ENCODE assay signal across 8 cellular contexts in the genomic region with DNA sequence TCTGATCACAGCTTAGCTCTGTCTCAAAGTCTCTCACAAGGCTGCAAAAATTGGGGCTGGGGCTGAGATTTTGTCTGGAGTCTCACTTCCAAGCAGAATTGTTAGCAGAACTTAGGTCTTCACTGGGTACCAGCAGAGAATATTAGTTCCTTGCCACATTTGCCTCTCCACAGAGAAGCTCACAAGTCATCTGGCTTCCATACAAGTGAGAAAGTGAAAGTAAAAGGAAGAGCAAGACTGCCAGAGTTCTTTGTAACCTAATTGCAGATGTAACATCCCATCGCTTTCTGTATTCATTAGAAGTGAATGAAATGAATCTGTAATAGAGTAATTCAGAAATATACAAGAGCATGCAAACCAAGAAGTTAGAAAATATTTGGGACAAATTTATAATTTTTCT.
DNase-seq lines count a peak whose midpoint lies in the region; ATAC-seq and TF ChIP-seq lines count a peak whose summit lies in the region.

No MANE protein-coding gene starts in this region.

- no peak overlapping the region for H3K4me3 ChIP-seq in GM12865 (ENCODE audit: low read depth, low read length)
- peak overlapping the region; percentile 77 for H3K4me3 ChIP-seq in adipocyte (ENCODE audit: low read length)
- no peak overlapping the region for H3K4me3 ChIP-seq in CD4-positive, alpha-beta memory T cell (ENCODE audit: low read length in 2 of 2)

- CTCF ChIA-PET in CD4-positive, alpha-beta memory T cell (lab: Charles Lee; ENCODE audit: partially characterized antibody): no interaction called here

- intact Hi-C loops in CD4-positive, alpha-beta memory T cell (cut with micrococcal nuclease): no loop called here

- H3K27me3 Mint-ChIP-seq in CD4-positive, alpha-beta memory T cell: no peaks in the 10 kb centered on the region

- no peaks in the 10 kb centered on the region for H3K36me3 Mint-ChIP-seq in CD4-positive, alpha-beta memory T cell

- TF ChIP-seq CTCF in GM12865 (IDR thresholded peaks at IDR 0.05; ENCODE audit: insufficient read depth, low read depth, low read length, missing control alignments): no peak

- no peaks in the 10 kb centered on the region for H3K36me3 ChIP-seq in adipocyte (ENCODE audit: control insufficient read depth, insufficient read depth, low read length, severe bottlenecking)
- no peaks in the 10 kb centered on the region for H3K36me3 ChIP-seq in CD4-positive, alpha-beta memory T cell (ENCODE audit: insufficient read depth, low read length)

- H3K4me1 Mint-ChIP-seq in CD4-positive, alpha-beta memory T cell: no peaks in the 10 kb centered on the region

- H3K9me3 Mint-ChIP-seq in CD4-positive, alpha-beta memory T cell: peaks cover 1 to 10% (median 3%) of the 10 kb centered on the region in 8 donors

- H3K9ac ChIP-seq in adipocyte (ENCODE audit: low read length): peak overlapping the region; percentile 67

- H3K4me1 ChIP-seq in adipocyte (ENCODE audit: control insufficient read depth, insufficient read depth, low read length): peaks cover 3% of the 10 kb centered on the region
- H3K4me1 ChIP-seq in CD4-positive, alpha-beta memory T cell (ENCODE audit: insufficient read depth, low read length): no peaks in the 10 kb centered on the region

- no peaks in the 10 kb centered on the region for H3K9me3 ChIP-seq in adipocyte (ENCODE audit: control insufficient read depth, low read length)
- no peaks in the 10 kb centered on the region for H3K9me3 ChIP-seq in CD4-positive, alpha-beta memory T cell (ENCODE audit: control insufficient read depth in 1 of 2, low read length in 2 of 2)

- peak; percentile 47 for DNase-seq in GM12865 (ENCODE audit: low read depth)
- DNase-seq in adipocyte (ENCODE audit: low read depth): peak; percentile 1
- peak; percentile 31 for DNase-seq in midbrain (lab: John Stamatoyannopoulos, UW)
- no peak for DNase-seq in NCI-H2171 (lab: John Stamatoyannopoulos, UW)
- no peak for DNase-seq in CD4-positive, alpha-beta memory T cell

- POLR2A ChIA-PET in CD4-positive, alpha-beta memory T cell (lab: Charles Lee; ENCODE audit: partially characterized antibody): no interaction called here

- H3K27ac ChIP-seq in CD4-positive, alpha-beta memory T cell (ENCODE audit: low read depth, low read length): no peak overlapping the region

- no peak overlapping the region for H3K27ac Mint-ChIP-seq in CD4-positive, alpha-beta memory T cell

- H3K27me3 ChIP-seq in adipocyte (replicated peaks; ENCODE audit: control insufficient read depth, insufficient read depth, low read length): no peaks in the 10 kb centered on the region
- H3K27me3 ChIP-seq in CD4-positive, alpha-beta memory T cell (ENCODE audit: insufficient read depth, low read length): no peaks in the 10 kb centered on the region

- ATAC-seq in HG03045 (IDR thresholded peaks at IDR 0.05; ENCODE audit: unreplicated experiment): peak; percentile 65
- ATAC-seq in HG03280 (IDR thresholded peaks at IDR 0.05; ENCODE audit: unreplicated experiment): no peak
- ATAC-seq in GM21381 (IDR thresholded peaks at IDR 0.05; ENCODE audit: unreplicated experiment): no peak

- H3K4me3 Mint-ChIP-seq in CD4-positive, alpha-beta memory T cell: no peak overlapping the region

Comparison
In these comparisons a context has a peak if more than half of its experiments do, and no peak if none do; other contexts are left out.
1. DNase-seq: peak in GM12865 (single experiment), adipocyte (single experiment) and midbrain (single experiment); none in NCI-H2171 (single experiment) and CD4-positive, alpha-beta memory T cell (0 of 5).